1 cellular context compared by ENCODE assay signal in genomic region chr20:20816969-20817368, GRCh38.
TF ChIP-seq lines count a peak whose summit lies in the region.

No MANE protein-coding gene starts in this region.

TF ChIP-seq in A549, 52 proteins besides CTCF, POLR2A, EP300 and RAD21:
- TF ChIP-seq, protein P1, sequence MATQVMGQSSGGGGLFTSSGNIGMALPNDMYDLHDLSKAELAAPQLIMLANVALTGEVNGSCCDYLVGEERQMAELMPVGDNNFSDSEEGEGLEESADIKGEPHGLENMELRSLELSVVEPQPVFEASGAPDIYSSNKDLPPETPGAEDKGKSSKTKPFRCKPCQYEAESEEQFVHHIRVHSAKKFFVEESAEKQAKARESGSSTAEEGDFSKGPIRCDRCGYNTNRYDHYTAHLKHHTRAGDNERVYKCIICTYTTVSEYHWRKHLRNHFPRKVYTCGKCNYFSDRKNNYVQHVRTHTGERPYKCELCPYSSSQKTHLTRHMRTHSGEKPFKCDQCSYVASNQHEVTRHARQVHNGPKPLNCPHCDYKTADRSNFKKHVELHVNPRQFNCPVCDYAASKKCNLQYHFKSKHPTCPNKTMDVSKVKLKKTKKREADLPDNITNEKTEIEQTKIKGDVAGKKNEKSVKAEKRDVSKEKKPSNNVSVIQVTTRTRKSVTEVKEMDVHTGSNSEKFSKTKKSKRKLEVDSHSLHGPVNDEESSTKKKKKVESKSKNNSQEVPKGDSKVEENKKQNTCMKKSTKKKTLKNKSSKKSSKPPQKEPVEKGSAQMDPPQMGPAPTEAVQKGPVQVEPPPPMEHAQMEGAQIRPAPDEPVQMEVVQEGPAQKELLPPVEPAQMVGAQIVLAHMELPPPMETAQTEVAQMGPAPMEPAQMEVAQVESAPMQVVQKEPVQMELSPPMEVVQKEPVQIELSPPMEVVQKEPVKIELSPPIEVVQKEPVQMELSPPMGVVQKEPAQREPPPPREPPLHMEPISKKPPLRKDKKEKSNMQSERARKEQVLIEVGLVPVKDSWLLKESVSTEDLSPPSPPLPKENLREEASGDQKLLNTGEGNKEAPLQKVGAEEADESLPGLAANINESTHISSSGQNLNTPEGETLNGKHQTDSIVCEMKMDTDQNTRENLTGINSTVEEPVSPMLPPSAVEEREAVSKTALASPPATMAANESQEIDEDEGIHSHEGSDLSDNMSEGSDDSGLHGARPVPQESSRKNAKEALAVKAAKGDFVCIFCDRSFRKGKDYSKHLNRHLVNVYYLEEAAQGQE (IDR thresholded peaks at IDR 0.05): no peak
- peak; percentile 47 for TF ChIP-seq MAFK (IDR thresholded peaks at IDR 0.05; ENCODE audit: partially characterized antibody)
